Comparison of ENCODE assay signal across 2 cellular contexts in genomic region chr15:96151749-96152148, GRCh38.
TF ChIP-seq lines count a peak whose summit lies in the region.

No MANE protein-coding gene starts in this region.

TF ChIP-seq in IMR-90, 13 proteins besides CTCF, POLR2A, EP300 and RAD21:
- TF ChIP-seq CEBPB (IDR thresholded peaks at IDR 0.05; ENCODE audit: low read depth, low read length) (peak; percentile 99), FOS (IDR thresholded peaks at IDR 0.05; ENCODE audit: low read depth, low read length) (peak; percentile 73; the same call in 1 of the 2 replicates)

TF ChIP-seq in H1, 55 proteins besides CTCF, POLR2A, EP300 and RAD21:
- TF ChIP-seq CEBPB (IDR thresholded peaks at IDR 0.05; ENCODE audit: low read depth, low read length) = peak; percentile 74
